15 cellular contexts compared by ENCODE assay signal in genomic region chr6:53532942-53533341, GRCh38. TPM values are rescaled to one million over a fixed set of nuclear protein-coding genes. Genes with fewer than 3 reads are reported as not detected.
DNase-seq lines count a peak whose midpoint lies in the region; FAIRE-seq and TF ChIP-seq lines count a peak whose summit lies in the region.
"Had no signal": no experiment of that assay in that cellular context is flagged by ENCODE, and none has a peak within 500 bp of the region (broad histone marks: within the 10 kb centered on the region; RNA-seq: fewer than 3 reads in every experiment).

No MANE protein-coding gene starts in this region.

- no peak for FAIRE-seq in keratinocyte (lab: Jason Lieb, UNC)

- no peak for TF ChIP-seq EP300 in ovary (IDR thresholded peaks at IDR 0.05)

- no peak overlapping the region for H2AFZ ChIP-seq in keratinocyte (ENCODE audit: control insufficient read depth, low read length)

- H3K9ac ChIP-seq in HUES6 (ENCODE audit: low read length) (no peak overlapping the region), keratinocyte (ENCODE audit: control insufficient read depth, extremely low read depth, insufficient read depth, low read length) (no peak overlapping the region), stomach smooth muscle (ENCODE audit: low read length in 2 of 2) (no peak overlapping the region)

- DNase-seq in MCF 10A (ENCODE audit: unreplicated experiment) (no peak), breast epithelium (ENCODE audit: low spot score in 2 of 2) (no peak), keratinocyte (ENCODE audit: low read depth, low spot score) (no peak), ovary (no peak), T-helper 2 cell (no peak)
- no peak for DNase-seq in activated effector memory CD4-positive, alpha-beta T cell treated with Interleukin-2 at 50 U/mL for 16 hours
- DNase-seq: activated CD4-positive, alpha-beta T cell treated with anti-CD3 and anti-CD28 coated beads, Interleukin-2, amount 10 ng/mL, durations not matched to agents 24 days and 14 days; activated naive CD8-positive, alpha-beta T cell treated with anti-CD3 and anti-CD28 coated beads, Interleukin-2, amount 10 ng/mL, durations not matched to agents 7 days and 5 days; GOT3; NCI-H524 treated with DMSO at 0.1 percent for 48 hours; SJCRH30 had no signal

- dilution Hi-C loops in keratinocyte (cut with MboI; ENCODE audit: extremely low pct_ligation_motif_present, low sequenced_read_pairs), result no loop called here

- peak overlapping the region; percentile 19 for H3K4me2 ChIP-seq in keratinocyte (ENCODE audit: control insufficient read depth, extremely low read depth, insufficient read depth, low read depth, low read length)

- H3K36me3 ChIP-seq in breast epithelium (no peaks in the 10 kb centered on the region), HUES6 (ENCODE audit: control insufficient read depth, insufficient read depth, low read length) (no peaks in the 10 kb centered on the region), keratinocyte (ENCODE audit: control insufficient read depth in 2 of 2, extremely low read depth in 1 of 2, insufficient read depth in 2 of 2, low read length in 2 of 2) (peaks cover 0 to 4% of the 10 kb centered on the region in 2 experiments), stomach smooth muscle (ENCODE audit: control insufficient read depth in 2 of 2, insufficient read depth in 2 of 2, low read length in 2 of 2) (no peaks in the 10 kb centered on the region), ovary (no peaks in the 10 kb centered on the region)
- H3K36me3 ChIP-seq: SJCRH30 had no signal

- 79 to 90% (median 82%) methylated on average over 1 of the region's 1 CpG for WGBS in ovary, 3 donors

- intact Hi-C loops in MCF 10A (cut with micrococcal nuclease), result no loop called here
- intact Hi-C loops in breast epithelium (cut with DNase I; ENCODE audit: low total_unique reads), result no loop called here
- intact Hi-C loops in ovary (cut with DNase I), result no loop called here

- H4K20me1 ChIP-seq in keratinocyte (ENCODE audit: control insufficient read depth, extremely low read depth, insufficient read depth, low read length), result no peaks in the 10 kb centered on the region

- CTCF ChIA-PET in MCF 10A (lab: Yijun Ruan, JAX), result interaction anchor here (1.2 kb wide), 2 partner anchors 11 to 14 kb away, joined by 3 to 5 read pairs; no protein-coding TSS in a partner anchor

- peaks cover 47% of the 10 kb centered on the region for H3K4me1 Mint-ChIP-seq in MCF 10A (ENCODE audit: insufficient read depth, unreplicated experiment)

- no peaks in the 10 kb centered on the region for H3K9me3 ChIP-seq in breast epithelium
- H3K9me3 ChIP-seq in HUES6 (ENCODE audit: control insufficient read depth, insufficient read depth, low read depth, low read length), result no peaks in the 10 kb centered on the region
- H3K9me3 ChIP-seq in keratinocyte (ENCODE audit: control insufficient read depth, low read depth, low read length), result no peaks in the 10 kb centered on the region
- H3K9me3 ChIP-seq in stomach smooth muscle (ENCODE audit: control insufficient read depth in 2 of 2, low read length in 2 of 2), result no peaks in the 10 kb centered on the region
- no peaks in the 10 kb centered on the region for H3K9me3 ChIP-seq in ovary
- H3K9me3 ChIP-seq: SJCRH30 had no signal

- H3K4me3 Mint-ChIP-seq in MCF 10A (ENCODE audit: unreplicated experiment), result no peak overlapping the region
- H3K4me3 Mint-ChIP-seq: activated CD4-positive, alpha-beta T cell treated with anti-CD3 and anti-CD28 coated beads, Interleukin-2, amount 10 ng/mL, durations not matched to agents 24 days and 14 days; activated naive CD8-positive, alpha-beta T cell treated with anti-CD3 and anti-CD28 coated beads, Interleukin-2, amount 10 ng/mL, durations not matched to agents 7 days and 5 days; IgD-negative memory B cell had no signal

- no peaks in the 10 kb centered on the region for H3K9me3 Mint-ChIP-seq in MCF 10A (ENCODE audit: unreplicated experiment)
- H3K9me3 Mint-ChIP-seq: activated CD4-positive, alpha-beta T cell treated with anti-CD3 and anti-CD28 coated beads, Interleukin-2, amount 10 ng/mL, durations not matched to agents 24 days and 14 days; activated naive CD8-positive, alpha-beta T cell treated with anti-CD3 and anti-CD28 coated beads, Interleukin-2, amount 10 ng/mL, durations not matched to agents 7 days and 5 days; CD4-positive, CD25-positive, alpha-beta regulatory T cell; IgD-negative memory B cell had no signal

- peaks cover 88% of the 10 kb centered on the region for H3K79me2 ChIP-seq in keratinocyte (ENCODE audit: control insufficient read depth, insufficient read depth, low read length)

- POLR2A ChIA-PET in MCF 10A (lab: Yijun Ruan, JAX), result interaction anchor here (0.8 to 1.3 kb wide), 3 partner anchors 11 to 158 kb away, joined by 4 to 8 read pairs (median 7); no protein-coding TSS in a partner anchor

- no peak overlapping the region for H3K4me3 ChIP-seq in breast epithelium
- H3K4me3 ChIP-seq in HUES6 (ENCODE audit: low read depth, low read length), result no peak overlapping the region
- H3K4me3 ChIP-seq in keratinocyte (ENCODE audit: control insufficient read depth in 2 of 3, extremely low read depth in 1 of 3, insufficient read depth in 2 of 3, low read depth in 1 of 3, low read length in 3 of 3), result no peak overlapping the region
- no peak overlapping the region for H3K4me3 ChIP-seq in stomach smooth muscle (ENCODE audit: low read length in 2 of 2)
- no peak overlapping the region for H3K4me3 ChIP-seq in ovary
- H3K4me3 ChIP-seq: SJCRH30 had no signal

- H3K27ac ChIP-seq in breast epithelium (no peak overlapping the region), HUES6 (ENCODE audit: low read depth, low read length) (0 out of 2 replicates have a peak overlapping the region, but pooled peaks have one; percentile 47), keratinocyte (ENCODE audit: control insufficient read depth, insufficient read depth, low read length) (no peak overlapping the region), stomach smooth muscle (ENCODE audit: low read length) (peak overlapping the region; percentile 19), ovary (no peak overlapping the region)
- H3K27ac ChIP-seq: SJCRH30 had no signal

- peaks cover 6% of the 10 kb centered on the region for H3K36me3 Mint-ChIP-seq in MCF 10A (ENCODE audit: insufficient read depth, unreplicated experiment)

- no peaks in the 10 kb centered on the region for H3K4me1 ChIP-seq in breast epithelium
- peaks cover 50% of the 10 kb centered on the region for H3K4me1 ChIP-seq in HUES6 (ENCODE audit: control insufficient read depth, insufficient read depth, low read length)
- peaks cover 43% of the 10 kb centered on the region for H3K4me1 ChIP-seq in keratinocyte (ENCODE audit: control insufficient read depth, extremely low read depth, insufficient read depth, low read length)
- peaks cover 37% of the 10 kb centered on the region for H3K4me1 ChIP-seq in stomach smooth muscle (ENCODE audit: control insufficient read depth, insufficient read depth, low read length)
- peaks cover 3% of the 10 kb centered on the region for H3K4me1 ChIP-seq in ovary (ENCODE audit: insufficient read depth)
- H3K4me1 ChIP-seq: SJCRH30 had no signal

- no peaks in the 10 kb centered on the region for H3K9me1 ChIP-seq in keratinocyte (ENCODE audit: control insufficient read depth, extremely low read depth, insufficient read depth, low read length)

- BruUV-seq in MCF 10A (replicated peaks; lab: Mats Ljungman, UMichigan), result no TSS peak

- no peak for TF ChIP-seq POLR2A in breast epithelium (IDR thresholded peaks at IDR 0.05)
- no peak for TF ChIP-seq POLR2A in ovary (IDR thresholded peaks at IDR 0.05)

- peak overlapping the region; percentile 52 for H3K27ac Mint-ChIP-seq in MCF 10A (ENCODE audit: low read depth, unreplicated experiment)
- H3K27ac Mint-ChIP-seq: activated CD4-positive, alpha-beta T cell treated with anti-CD3 and anti-CD28 coated beads, Interleukin-2, amount 10 ng/mL, durations not matched to agents 24 days and 14 days; activated naive CD8-positive, alpha-beta T cell treated with anti-CD3 and anti-CD28 coated beads, Interleukin-2, amount 10 ng/mL, durations not matched to agents 7 days and 5 days had no signal

- TF ChIP-seq CTCF in MCF 10A (IDR thresholded peaks at IDR 0.05; ENCODE audit: unreplicated experiment) (no peak), breast epithelium (IDR thresholded peaks at IDR 0.05) (no peak), keratinocyte (optimal IDR thresholded peaks at IDR 0.05 in 1 of 3, IDR thresholded peaks at IDR 0.05 in 1 of 3, conservative IDR thresholded peaks at IDR 0.05 in 1 of 3; ENCODE audit: extremely low read depth in 1 of 3, insufficient read depth in 2 of 3, low read length in 3 of 3) (no peak), ovary (IDR thresholded peaks at IDR 0.05) (no peak)

- H3K27me3 ChIP-seq in breast epithelium (no peaks in the 10 kb centered on the region), HUES6 (ENCODE audit: control insufficient read depth, insufficient read depth, low read length) (no peaks in the 10 kb centered on the region), keratinocyte (ENCODE audit: control insufficient read depth, extremely low read depth, insufficient read depth, low read length) (no peaks in the 10 kb centered on the region), stomach smooth muscle (ENCODE audit: control insufficient read depth in 1 of 2, insufficient read depth in 2 of 2, low read length in 2 of 2) (no peaks in the 10 kb centered on the region), ovary (no peaks in the 10 kb centered on the region)
- H3K27me3 ChIP-seq: SJCRH30 had no signal

- no peaks in the 10 kb centered on the region for H3K27me3 Mint-ChIP-seq in MCF 10A (ENCODE audit: insufficient read depth, unreplicated experiment)
- H3K27me3 Mint-ChIP-seq: activated CD4-positive, alpha-beta T cell treated with anti-CD3 and anti-CD28 coated beads, Interleukin-2, amount 10 ng/mL, durations not matched to agents 24 days and 14 days; activated naive CD8-positive, alpha-beta T cell treated with anti-CD3 and anti-CD28 coated beads, Interleukin-2, amount 10 ng/mL, durations not matched to agents 7 days and 5 days; CD4-positive, CD25-positive, alpha-beta regulatory T cell; IgD-negative memory B cell had no signal

RNA-seq across cellular contexts. Expression of gene GCLC, which starts 12.0 kb away (rescaled TPM):
- total RNA-seq in MCF 10A (2022), result 74.8 and 108 TPM in 2 replicates
- 10 to 100 TPM; 33.8 to 50.6 (median 39.0) TPM for total RNA-seq in breast epithelium
- polyA plus RNA-seq in keratinocyte, result 48.9 to 110 TPM (median 73.2 TPM) in 3 replicates
- 509 TPM for polyA plus RNA-seq in keratinocyte (2011; ENCODE audit: low read depth)
- polyA plus RNA-seq in keratinocyte (2011; cell fraction: cytosol; rRNA removed), result 59.8 and 126 TPM in 2 replicates
- 231 and 232 TPM in 2 replicates for polyA plus RNA-seq in keratinocyte (2011; cell fraction: nucleus; rRNA removed)
- polyA plus RNA-seq in keratinocyte (2012; ENCODE audit: low replicate concordance), result 39.6 and 81.5 TPM in 2 replicates
- polyA minus RNA-seq in keratinocyte, result 23.2 to 126 TPM (median 125 TPM) in 3 replicates
- 57.6 TPM for polyA minus RNA-seq in keratinocyte (2011; cell fraction: cytosol; rRNA and poly(A)+ RNA removed)
- polyA minus RNA-seq in keratinocyte (2011; cell fraction: nucleus; rRNA and poly(A)+ RNA removed), result 78.8 and 209 TPM in 2 replicates
- 10 to 100 TPM; 17.8 to 42.8 (median 29.4) TPM for total RNA-seq in ovary
- 10 to 100 TPM in 1 of 2 donors, 1 to 10 TPM in 1; 9.0 to 50.4 TPM for polyA plus RNA-seq in ovary

Comparison
In these comparisons a context has a peak if more than half of its experiments do, and no peak if none do; other contexts are left out.
1. H3K27ac ChIP-seq: peak in HUES6 (single experiment) and stomach smooth muscle (single experiment); none in breast epithelium (0 of 2), keratinocyte (single experiment) and ovary (0 of 2).